Comparison of ENCODE assay signal across 34 cellular contexts in genomic region chr13:69107436-69107835, GRCh38.
"Had no signal": no experiment of that assay in that cellular context is flagged by ENCODE, and none has a peak within 500 bp of the region (broad histone marks: within the 10 kb centered on the region; RNA-seq: fewer than 3 reads in every experiment).

No MANE protein-coding gene starts in this region.

- H3K36me3 ChIP-seq: MG63 had no signal

- H3K4me3 ChIP-seq: MG63 had no signal

- H3K9me3 ChIP-seq: MG63 had no signal

- H3K27me3 ChIP-seq: MG63 had no signal

- DNase-seq: Karpas-422, Kasumi-1, MG63, MM.1S, MV-4-11, NCI-H1048, NCI-H1092, NCI-H1092 treated with DMSO at 0.1 percent for 48 hours, NCI-H1105, NCI-H1105 treated with DMSO at 0.1 percent for 48 hours, NCI-H1417, NCI-H1417 treated with DMSO at 0.1 percent for 48 hours, NCI-H1436, NCI-H1436 treated with DMSO at 0.1 percent for 48 hours, NCI-H146, NCI-H1694, NCI-H1694 treated with DMSO at 0.1 percent for 48 hours, NCI-H187, NCI-H187 treated with DMSO at 0.1 percent for 48 hours, NCI-H1930, NCI-H2029, NCI-H2029 treated with DMSO at 0.1 percent for 48 hours, NCI-H2081, NCI-H2081 treated with DMSO at 0.1 percent for 48 hours, NCI-H2107, NCI-H2171, NCI-H2171 treated with DMSO at 0.1 percent for 48 hours, NCI-H2227 treated with DMSO at 0.1 percent for 48 hours, NCI-H226, NCI-H345, NCI-H446, NCI-H446 treated with DMSO at 0.1 percent for 48 hours, NCI-H510A, NCI-H510A treated with DMSO at 0.1 percent for 48 hours had no signal
